8 cellular contexts compared by ENCODE assay signal in the genomic region with DNA sequence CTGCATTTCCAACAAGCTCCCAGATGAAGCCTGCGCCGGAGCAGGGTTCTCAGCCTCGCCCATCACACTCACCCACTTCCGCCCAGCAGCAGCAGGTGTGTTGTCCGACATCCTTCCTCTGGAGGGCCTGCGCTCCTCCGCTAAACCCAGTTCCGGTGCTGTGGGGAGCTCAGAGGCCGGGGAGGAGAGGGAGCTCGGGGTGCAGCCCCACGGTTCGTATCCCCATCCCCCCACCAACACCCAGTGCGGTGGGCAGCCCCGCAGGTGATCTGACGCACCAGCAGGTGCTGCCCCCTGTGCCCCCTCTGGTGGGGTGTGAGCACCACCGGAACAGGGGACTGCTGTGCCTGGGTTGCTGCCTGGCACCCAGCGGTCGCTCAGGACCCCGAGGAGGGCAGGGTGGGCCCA. TPM values are rescaled to one million over a fixed set of nuclear protein-coding genes. Genes with fewer than 3 reads are reported as not detected.
A peak's percentile ranks its signal among the peaks of the same experiment; 100 is the strongest.
DNase-seq lines count a peak whose midpoint lies in the region; ATAC-seq and TF ChIP-seq lines count a peak whose summit lies in the region.

No MANE protein-coding gene starts in this region.

- peak overlapping the region; percentile 74 to 89 (median 79) for H3K27ac ChIP-seq in esophagus squamous epithelium

- ATAC-seq in HG03025 (IDR thresholded peaks at IDR 0.05; ENCODE audit: low FRiP score, unreplicated experiment) = no peak

- H3K36me3 ChIP-seq in esophagus squamous epithelium = no peaks in the 10 kb centered on the region
- peaks cover 3% of the 10 kb centered on the region for H3K36me3 ChIP-seq in HAP-1 (replicated peaks)

- H3K9me3 ChIP-seq in esophagus squamous epithelium = no peaks in the 10 kb centered on the region
- H3K9me3 ChIP-seq in HAP-1 = no peaks in the 10 kb centered on the region

- no CpG with 5 or more reads among the region's 19 CpGs for WGBS in esophagus squamous epithelium, 2 donors

- DNase-seq in activated T-cell treated with anti-CD3 and anti-CD28 coated beads for 1 hour (ENCODE audit: low read depth) (peak; percentile 13), activated T-cell treated with anti-CD3 and anti-CD28 coated beads for 4 hours (no peak), esophagus squamous epithelium (lab: John Stamatoyannopoulos, UW) (no peak), ureter (ENCODE audit: low spot score) (peak; percentile 81), retina (no peak), HAP-1 (ENCODE audit: low spot score in 2 of 2) (no peak)
- peak; percentile 61 for DNase-seq in activated CD4-positive, alpha-beta T cell treated with anti-CD3 and anti-CD28 coated beads for 48 hours

- peaks cover 34 to 65% (median 37%) of the 10 kb centered on the region in 3 donors for H3K4me1 ChIP-seq in esophagus squamous epithelium
- peaks cover 13% of the 10 kb centered on the region for H3K4me1 ChIP-seq in HAP-1

- H3K27me3 ChIP-seq in esophagus squamous epithelium (peaks cover 0 to 54% (median 0%) of the 10 kb centered on the region in 4 donors), HAP-1 (ENCODE audit: low read depth) (peaks cover 22% of the 10 kb centered on the region)

- in situ Hi-C loops in HAP-1 (cut with MboI; ENCODE audit: low sequenced_read_pairs) = loop anchor here (10.0 kb wide), 1 partner anchor 169 kb away; the partner anchor contains the start of gene PRXL2B

- peak overlapping the region; percentile 23 to 59 (median 36) for H3K4me3 ChIP-seq in esophagus squamous epithelium
- no peak overlapping the region for H3K4me3 ChIP-seq in HAP-1

- intact Hi-C loops in esophagus squamous epithelium (cut with DNase I) = no loop called here

- TF ChIP-seq POLR2A in esophagus squamous epithelium (IDR thresholded peaks at IDR 0.05) = no peak

- TF ChIP-seq CTCF in esophagus squamous epithelium (IDR thresholded peaks at IDR 0.05) = peak in 1 of 6 experiments; percentile 25

RNA-seq across cellular contexts. Expression of gene PEX10, which starts 3.4 kb away (rescaled TPM):
- total RNA-seq in esophagus squamous epithelium (10 to 100 TPM; 23.2 to 33.2 (median 27.2) TPM), ureter (30.7 TPM)

RNA-seq across cellular contexts. Expression of gene RER1, which starts 24.2 kb away (rescaled TPM):
- total RNA-seq in esophagus squamous epithelium = 100 to 1,000 TPM in 1 of 4 donors, 10 to 100 TPM in 3; 63.3 to 136 (median 75.7) TPM
- total RNA-seq in ureter = 141 TPM

RNA-seq across cellular contexts. Expression of gene MORN1, which starts 24.5 kb away (rescaled TPM):
- total RNA-seq in esophagus squamous epithelium = 10 to 100 TPM in 1 of 4 donors, 1 to 10 TPM in 3; 6.7 to 10.8 (median 7.0) TPM
- 19.0 TPM for total RNA-seq in ureter

Comparison
In these comparisons a context has a peak if more than half of its experiments do, and no peak if none do; other contexts are left out.
1. DNase-seq: peak in activated T-cell treated with anti-CD3 and anti-CD28 coated beads for 1 hour (single experiment), activated CD4-positive, alpha-beta T cell treated with anti-CD3 and anti-CD28 coated beads for 48 hours (single experiment) and ureter (single experiment); none in activated T-cell treated with anti-CD3 and anti-CD28 coated beads for 4 hours (single experiment), esophagus squamous epithelium (single experiment), retina (single experiment) and HAP-1 (0 of 2).